In the genomic region with DNA sequence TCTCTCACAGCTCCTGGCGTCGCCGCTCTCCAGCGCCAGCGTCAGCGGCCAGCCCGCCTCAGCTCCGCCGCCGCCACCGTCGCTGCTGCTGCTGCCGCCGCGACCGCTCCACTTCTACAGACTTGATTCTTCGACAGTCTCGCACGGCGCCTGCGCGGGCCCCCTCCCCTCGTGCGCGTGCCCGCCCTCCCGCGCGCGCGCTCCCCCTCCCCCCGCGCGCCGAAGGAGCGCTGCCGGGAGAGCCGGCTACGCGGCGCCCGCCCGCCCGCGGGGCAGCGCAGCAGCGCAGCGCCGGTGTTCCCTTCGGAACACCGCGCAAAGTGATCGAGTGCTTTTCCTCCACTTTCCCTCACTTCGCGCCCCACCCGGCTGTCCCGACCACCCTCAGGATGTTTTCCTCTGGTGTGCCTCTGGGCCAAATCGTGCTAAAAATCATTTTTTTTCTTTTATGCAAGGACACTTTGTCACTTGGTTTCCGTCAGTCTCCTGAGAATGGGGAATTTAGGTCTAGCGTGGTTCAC, we compare ENCODE assay signal across 8 cellular contexts. TPM values are rescaled to one million over a fixed set of nuclear protein-coding genes. Genes with fewer than 3 reads are reported as not detected.
DNase-seq lines count a peak whose midpoint lies in the region; ATAC-seq, FAIRE-seq and TF ChIP-seq lines count a peak whose summit lies in the region.

IRF2BP2 (minus strand) TSS at position 118 of the 521 bp plus-strand sequence. CDS start 684 bp downstream, outside the sequence.

- H3K4me1 ChIP-seq in liver (ENCODE audit: control insufficient read depth in 4 of 4, insufficient read depth in 4 of 4, low read length in 3 of 4): peaks cover 8 to 40% (median 22%) of the 10 kb centered on the region in 4 donors

- peak within 1 kb of the TSS; percentile 99 to 100 for H3K9ac ChIP-seq in liver (ENCODE audit: low read depth in 1 of 2, low read length in 2 of 2)

- TF ChIP-seq CTCF in liver (IDR thresholded peaks at IDR 0.05; ENCODE audit: low read depth, low read length, missing input control): no peak

- no peaks in the 10 kb centered on the region for H3K27me3 ChIP-seq in liver (ENCODE audit: control insufficient read depth in 4 of 4, insufficient read depth in 4 of 4, low read length in 3 of 4)

- under 1% methylated on average over 60 of the region's 60 CpGs for WGBS in liver

- peak; percentile 19 for ATAC-seq in HG03135 (IDR thresholded peaks at IDR 0.05; ENCODE audit: unreplicated experiment)
- ATAC-seq in HG02610 (IDR thresholded peaks at IDR 0.05; ENCODE audit: unreplicated experiment): no peak

- peak within 1 kb of the TSS; percentile 100 for H3K27ac ChIP-seq in liver (ENCODE audit: low read depth in 1 of 2, low read length in 2 of 2)

- peaks cover 0 to 11% (median under 1%) of the 10 kb centered on the region in 4 donors for H3K36me3 ChIP-seq in liver (ENCODE audit: control insufficient read depth in 4 of 4, insufficient read depth in 3 of 4, low read depth in 1 of 4, low read length in 3 of 4)

- TF ChIP-seq RAD21 in liver (IDR thresholded peaks at IDR 0.05): peak in 1 of 2 donors; percentile 44

- DNase-seq in GM12891 (ENCODE audit: insufficient read length, low spot score) (peak; percentile 68), NCI-H748 (lab: John Stamatoyannopoulos, UW; ENCODE audit: unreplicated experiment) (peak; percentile 85), dermis microvascular lymphatic vessel endothelial cell (ENCODE audit: low read depth in 2 of 2) (peak in 1 of 2 donors; percentile 88)
- peak; percentile 70 to 72 for DNase-seq in activated CD4-positive, alpha-beta T cell treated with anti-CD3 and anti-CD28 coated beads, Interleukin-2, amount 50 U/mL, for 24 hours (ENCODE audit: low read depth in 1 of 2, low spot score in 1 of 2)
- DNase-seq in stimulated activated CD4-positive, alpha-beta T cell treated with anti-CD3 and anti-CD28 coated beads, Interleukin-4, amount 100 ng/mL, for 1 hour: peak; percentile 79

- FAIRE-seq in GM12891 (lab: Jason Lieb, UNC): peak; percentile 73

- TF ChIP-seq POLR2A in GM12891 (IDR thresholded peaks at IDR 0.05; ENCODE audit: low read depth, low read length): peak; percentile 1; the same call in 1 of the 2 replicates

- H3K4me3 ChIP-seq in liver (ENCODE audit: low read depth in 1 of 3, low read length in 3 of 3): peak within 1 kb of the TSS; percentile 75 to 98 (median 94)

- H3K9me3 ChIP-seq in liver (ENCODE audit: control insufficient read depth in 4 of 4, low read length in 3 of 4): no peaks in the 10 kb centered on the region

TF ChIP-seq in GM12891, 5 proteins besides CTCF, POLR2A, EP300 and RAD21:
- TF ChIP-seq POU2F2 (IDR thresholded peaks at IDR 0.05; ENCODE audit: low read depth, low read length) (0 out of 2 replicates have a peak, but pooled peaks have one; percentile 79), SPI1 (IDR thresholded peaks at IDR 0.05; ENCODE audit: low read depth, low read length) (no peak), TAF1 (IDR thresholded peaks at IDR 0.05; ENCODE audit: low read depth, low read length) (peak; percentile 89), POLR2AphosphoS5 (IDR thresholded peaks at IDR 0.05; ENCODE audit: low read depth, low read length) (peak; percentile 50), PAX5 (IDR thresholded peaks at IDR 0.05; ENCODE audit: insufficient read depth, low read length, severe bottlenecking) (peak; percentile 57)

TF ChIP-seq in liver, 16 proteins besides CTCF, POLR2A, EP300 and RAD21:
- TF ChIP-seq GABPA (IDR thresholded peaks at IDR 0.05 in 1 of 2, conservative IDR thresholded peaks at IDR 0.05 in 1 of 2): no peak
- TF ChIP-seq REST (IDR thresholded peaks at IDR 0.05): peak; percentile 48
- peak; percentile 85 for TF ChIP-seq TAF1 (conservative IDR thresholded peaks at IDR 0.05)
- TF ChIP-seq SP1 (IDR thresholded peaks at IDR 0.05): peak; percentile 67
- TF ChIP-seq HNF4A (conservative IDR thresholded peaks at IDR 0.05): peak in 1 of 2 donors; percentile 10

RNA-seq across cellular contexts. Expression of gene IRF2BP2, which starts in this region (rescaled TPM):
- polyA plus RNA-seq in GM12891 (2012; ENCODE audit: low read depth, missing spikeins): 99.5 TPM
- 83.3 and 108 TPM in 2 replicates for total RNA-seq in dermis microvascular lymphatic vessel endothelial cell
- 10 to 100 TPM; 31.5 to 48.2 TPM for total RNA-seq in liver
- polyA plus RNA-seq in liver: 10 to 100 TPM; 22.2 to 39.3 TPM
